In the genomic region with DNA sequence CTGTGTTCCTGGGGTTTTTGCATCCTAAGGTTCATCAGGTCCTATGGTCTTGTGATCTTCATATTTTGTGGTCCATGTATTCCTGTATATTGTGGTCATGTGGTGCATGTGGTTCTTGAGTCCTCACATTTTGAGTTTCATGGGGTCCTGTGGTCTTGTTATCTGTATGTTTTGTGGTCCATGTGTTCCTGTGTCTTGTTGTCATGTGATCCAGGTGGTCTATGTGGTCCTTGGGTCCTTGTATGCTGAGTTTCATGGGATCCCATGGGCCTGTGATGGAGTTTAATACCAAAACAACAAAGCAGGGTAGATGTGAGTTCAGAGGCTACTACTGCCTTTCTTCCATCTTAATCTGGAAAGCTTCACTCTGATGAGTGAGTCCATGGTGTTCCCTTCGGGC, we compare ENCODE assay signal across 3 cellular contexts.
"Had no signal": no experiment of that assay in that cellular context is flagged by ENCODE, and none has a peak within 500 bp of the region (broad histone marks: within the 10 kb centered on the region; RNA-seq: fewer than 3 reads in every experiment).

No MANE protein-coding gene starts in this region.

- ATAC-seq: GM12878 had no signal

- H3K4me3 ChIP-seq: GM12878 had no signal

- DNase-seq: GDM1, GF-D8 had no signal
